In the genomic region with DNA sequence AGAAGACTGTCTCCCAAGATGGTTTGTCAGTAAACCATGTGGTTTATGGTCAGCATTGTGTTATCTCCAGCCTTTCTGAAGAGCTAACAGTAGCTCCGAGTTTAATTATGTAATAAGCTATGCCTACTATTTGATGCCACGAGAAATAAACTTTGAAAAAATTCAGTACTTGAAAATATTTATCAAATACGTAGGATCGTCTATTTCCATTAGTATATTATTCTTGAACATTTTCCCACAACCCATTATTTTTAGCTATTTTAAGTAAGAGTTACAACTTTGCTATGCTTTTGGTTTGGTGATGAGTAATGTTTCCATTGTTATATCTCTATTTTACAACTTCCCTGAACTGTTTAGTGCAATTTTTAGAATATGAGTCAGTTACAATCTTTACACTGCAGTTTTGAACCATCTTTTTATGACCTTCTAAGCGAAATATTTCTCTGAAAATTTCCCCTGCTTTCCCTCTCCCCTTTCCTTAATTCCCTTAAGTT, we compare ENCODE assay signal across 13 cellular contexts. TPM values are rescaled to one million over a fixed set of nuclear protein-coding genes. Genes with fewer than 3 reads are reported as not detected.
A peak's percentile ranks its signal among the peaks of the same experiment; 100 is the strongest.
DNase-seq lines count a peak whose midpoint lies in the region; ATAC-seq and TF ChIP-seq lines count a peak whose summit lies in the region.
"Had no signal": no experiment of that assay in that cellular context is flagged by ENCODE, and none has a peak within 500 bp of the region (broad histone marks: within the 10 kb centered on the region; RNA-seq: fewer than 3 reads in every experiment).

No MANE protein-coding gene starts in this region.

- H3K79me2 ChIP-seq in hepatocyte, result no peaks in the 10 kb centered on the region

- no peaks in the 10 kb centered on the region for H3K27me3 ChIP-seq in hepatocyte
- H3K27me3 ChIP-seq: tibial artery had no signal

- H3K9me2 ChIP-seq in hepatocyte (replicated peaks; ENCODE audit: insufficient read depth), result no peaks in the 10 kb centered on the region

- H3K27me3 Mint-ChIP-seq in activated naive CD8-positive, alpha-beta T cell treated with anti-CD3 and anti-CD28 coated beads, Interleukin-2, amount 50 U/mL, for 24 hours, result peaks cover 21% of the 10 kb centered on the region
- H3K27me3 Mint-ChIP-seq in endothelial cell (ENCODE audit: unreplicated experiment), result peaks cover 3% of the 10 kb centered on the region

- 77% methylated on average over 5 of the region's 5 CpGs for WGBS in hepatocyte (ENCODE audit: low lambda C conversion rate, missing lambda C conversion rate)

- no peak overlapping the region for H3K4me3 ChIP-seq in AG04449 (ENCODE audit: low read depth, low read length)
- H3K4me3 ChIP-seq in hepatocyte, result no peak overlapping the region
- H3K4me3 ChIP-seq: tibial artery had no signal

- DNase-seq in AG04449 (ENCODE audit: low read depth, low spot score), result peak; percentile 56
- DNase-seq in HT1080 (ENCODE audit: low read depth), result peak; percentile 78
- no peak for DNase-seq in activated naive CD8-positive, alpha-beta T cell treated with anti-CD3 and anti-CD28 coated beads, Interleukin-2, amount 50 U/mL, for 24 hours
- no peak for DNase-seq in hepatocyte (ENCODE audit: low spot score)
- no peak for DNase-seq in Right ventricle myocardium inferior (ENCODE audit: missing footprints)
- no peak for DNase-seq in stimulated activated naive CD4-positive, alpha-beta T cell (lab: John Stamatoyannopoulos, UW)
- DNase-seq in endothelial cell (ENCODE audit: low spot score), result no peak
- DNase-seq: NCI-H1092; stimulated activated CD4-positive, alpha-beta T cell treated with anti-CD3 and anti-CD28 coated beads, Interleukin-4, amount 100 ng/mL, for 4 hours; tibial artery had no signal

- no peaks in the 10 kb centered on the region for H3K36me3 ChIP-seq in hepatocyte (replicated peaks; ENCODE audit: insufficient read depth, low read depth)
- H3K36me3 ChIP-seq: tibial artery had no signal

- H4K20me1 ChIP-seq in hepatocyte (ENCODE audit: insufficient read depth, poor library complexity, severe bottlenecking), result no peaks in the 10 kb centered on the region

- TF ChIP-seq CTCF in AG04449 (IDR thresholded peaks at IDR 0.05; ENCODE audit: insufficient read depth, low read length, missing control alignments), result no peak
- no peak for TF ChIP-seq CTCF in hepatocyte (IDR thresholded peaks at IDR 0.05; ENCODE audit: poor library complexity)
- no peak for TF ChIP-seq CTCF in endothelial cell (IDR thresholded peaks at IDR 0.05; ENCODE audit: unreplicated experiment)

- H3K4me2 ChIP-seq in hepatocyte, result no peak overlapping the region

- H3K4me1 Mint-ChIP-seq in activated naive CD8-positive, alpha-beta T cell treated with anti-CD3 and anti-CD28 coated beads, Interleukin-2, amount 50 U/mL, for 24 hours, result peaks cover 40% of the 10 kb centered on the region
- H3K4me1 Mint-ChIP-seq in endothelial cell (ENCODE audit: unreplicated experiment), result peaks cover 2% of the 10 kb centered on the region

- H2AFZ ChIP-seq in hepatocyte, result no peak overlapping the region

- CTCF ChIA-PET in AG04449 (lab: Yijun Ruan, JAX), result interaction anchor here (1.4 to 5.6 kb wide), 4 partner anchors 17 to 483 kb away, joined by 3 to 26 read pairs (median 8); no protein-coding TSS in a partner anchor

- peak overlapping the region; percentile 69 for H3K27ac ChIP-seq in hepatocyte
- H3K27ac ChIP-seq: tibial artery had no signal

- peak; percentile 59 for ATAC-seq in activated naive CD8-positive, alpha-beta T cell treated with anti-CD3 and anti-CD28 coated beads, Interleukin-2, amount 50 U/mL, for 24 hours
- ATAC-seq in Right ventricle myocardium inferior (no peak), GM21423 (IDR thresholded peaks at IDR 0.05; ENCODE audit: unreplicated experiment) (no peak)
- ATAC-seq: WTC11 had no signal

- POLR2A ChIA-PET in AG04449 (lab: Yijun Ruan, JAX), result interaction anchor here (1.2 kb wide), 1 partner anchor 14 kb away, joined by 5 read pairs; no protein-coding TSS in a partner anchor

- no peaks in the 10 kb centered on the region for H3K9me3 Mint-ChIP-seq in activated naive CD8-positive, alpha-beta T cell treated with anti-CD3 and anti-CD28 coated beads, Interleukin-2, amount 50 U/mL, for 24 hours
- no peaks in the 10 kb centered on the region for H3K9me3 Mint-ChIP-seq in endothelial cell (ENCODE audit: unreplicated experiment)

- H3K36me3 Mint-ChIP-seq in activated naive CD8-positive, alpha-beta T cell treated with anti-CD3 and anti-CD28 coated beads, Interleukin-2, amount 50 U/mL, for 24 hours (ENCODE audit: low read depth), result no peaks in the 10 kb centered on the region
- no peaks in the 10 kb centered on the region for H3K36me3 Mint-ChIP-seq in endothelial cell (ENCODE audit: low read depth, unreplicated experiment)
- H3K36me3 Mint-ChIP-seq: WTC11 had no signal

- H3K4me1 ChIP-seq in hepatocyte (ENCODE audit: insufficient read depth), result no peaks in the 10 kb centered on the region

- intact Hi-C loops in Right ventricle myocardium inferior (cut with DNase I), result no loop called here

- peak overlapping the region; percentile 43 for H3K27ac Mint-ChIP-seq in activated naive CD8-positive, alpha-beta T cell treated with anti-CD3 and anti-CD28 coated beads, Interleukin-2, amount 50 U/mL, for 24 hours
- no peak overlapping the region for H3K27ac Mint-ChIP-seq in endothelial cell (ENCODE audit: unreplicated experiment)
- H3K27ac Mint-ChIP-seq: WTC11 had no signal

- no peaks in the 10 kb centered on the region for H3K9me3 ChIP-seq in hepatocyte (ENCODE audit: low read depth)
- H3K9me3 ChIP-seq: tibial artery had no signal

- peak overlapping the region; percentile 28 for H3K4me3 Mint-ChIP-seq in activated naive CD8-positive, alpha-beta T cell treated with anti-CD3 and anti-CD28 coated beads, Interleukin-2, amount 50 U/mL, for 24 hours
- no peak overlapping the region for H3K4me3 Mint-ChIP-seq in endothelial cell (ENCODE audit: unreplicated experiment)
- H3K4me3 Mint-ChIP-seq: nephron, WTC11 had no signal

RNA-seq across cellular contexts. Expression of a gene that starts 44.5 kb away (rescaled TPM):
- 19.0 and 28.0 TPM in 2 replicates for total RNA-seq in HT1080 (2014; rRNA removed; shearing (Covaris generic))
- polyA plus RNA-seq in HT1080 (2015; cell fraction: cytosol; rRNA removed), result 5.0 and 6.3 TPM in 2 replicates
- polyA plus RNA-seq in HT1080 (2015; cell fraction: nucleus; rRNA removed), result 6.3 and 7.8 TPM in 2 replicates
- total RNA-seq in hepatocyte (82.1 and 84.1 TPM in 2 replicates), Right ventricle myocardium inferior (14.7 TPM), endothelial cell (ENCODE audit: unreplicated experiment) (15.4 TPM)
- 24.4 and 32.0 TPM in 2 replicates for polyA plus RNA-seq in hepatocyte

Comparison
In these comparisons a context has a peak if more than half of its experiments do, and no peak if none do; other contexts are left out.
1. DNase-seq: peak in AG04449 (single experiment) and HT1080 (single experiment); none in activated naive CD8-positive, alpha-beta T cell treated with anti-CD3 and anti-CD28 coated beads, Interleukin-2, amount 50 U/mL, for 24 hours (single experiment), hepatocyte (single experiment), Right ventricle myocardium inferior (single experiment), stimulated activated naive CD4-positive, alpha-beta T cell (0 of 6) and endothelial cell (single experiment).